Comparison of ENCODE assay signal across 9 cellular contexts in the genomic region with DNA sequence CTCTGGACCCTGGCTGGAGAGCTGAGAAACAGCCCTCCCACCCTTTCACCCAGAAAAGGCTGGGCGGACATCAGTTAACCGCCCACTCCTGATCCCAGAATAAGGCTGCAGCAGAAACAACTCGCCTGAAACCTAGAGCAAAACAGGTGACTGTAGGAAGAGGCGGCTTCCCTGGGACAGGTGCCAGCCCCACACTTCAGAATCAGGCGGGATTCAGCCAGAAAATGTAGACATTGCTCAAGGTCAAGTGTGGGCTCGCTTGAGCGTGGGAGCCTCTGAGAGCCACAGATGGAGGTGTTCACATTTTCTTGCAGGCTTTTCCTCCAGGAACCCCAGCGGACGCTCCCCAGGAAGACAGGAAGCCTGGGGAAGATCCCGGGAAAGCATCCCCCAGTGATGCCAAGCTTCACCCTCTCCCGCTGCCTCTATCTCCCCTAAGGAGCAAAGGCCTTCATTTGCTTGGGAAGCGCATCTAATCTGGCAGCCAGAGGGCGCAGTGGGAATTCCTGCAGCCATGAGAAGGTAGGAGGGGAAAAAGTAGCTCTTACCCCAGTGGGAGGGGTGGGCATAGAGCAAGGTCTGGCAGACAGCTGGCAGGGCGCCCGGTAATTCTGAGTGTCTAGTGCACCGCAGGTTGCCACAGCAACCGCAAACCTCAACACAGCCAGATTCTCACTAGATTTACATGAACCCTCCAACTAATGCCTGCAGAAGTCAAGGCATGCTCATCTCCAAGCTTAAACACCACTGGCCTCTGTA.
A peak's percentile ranks its signal among the peaks of the same experiment; 100 is the strongest.
DNase-seq lines count a peak whose midpoint lies in the region; ATAC-seq, FAIRE-seq and TF ChIP-seq lines count a peak whose summit lies in the region.
"Had no signal": no experiment of that assay in that cellular context is flagged by ENCODE, and none has a peak within 500 bp of the region (broad histone marks: within the 10 kb centered on the region; RNA-seq: fewer than 3 reads in every experiment).

No MANE protein-coding gene starts in this region.

- H3K9ac ChIP-seq in kidney (ENCODE audit: low read length in 2 of 2), result no peak overlapping the region

- ATAC-seq in HG02571 (IDR thresholded peaks at IDR 0.05; ENCODE audit: unreplicated experiment) (no peak), GM21526 (IDR thresholded peaks at IDR 0.05; ENCODE audit: low FRiP score, unreplicated experiment) (no peak)

- H3K4me1 ChIP-seq in ascending aorta, result no peaks in the 10 kb centered on the region
- H3K4me1 ChIP-seq in kidney (ENCODE audit: control insufficient read depth in 1 of 2, insufficient read depth in 1 of 2, low read depth in 1 of 2, low read length in 2 of 2), result peaks cover 0 to 7% of the 10 kb centered on the region in 2 donors
- peaks cover 0 to 9% (median 2%) of the 10 kb centered on the region in 4 donors for H3K4me1 ChIP-seq in tibial artery

- H3K27ac ChIP-seq in ascending aorta (no peak overlapping the region), kidney (ENCODE audit: low read depth in 2 of 2, low read length in 2 of 2) (no peak overlapping the region), tibial artery (no peak overlapping the region)

- H3K36me3 ChIP-seq in ascending aorta (no peaks in the 10 kb centered on the region), kidney (ENCODE audit: control insufficient read depth in 1 of 2, insufficient read depth in 2 of 2, low read length in 2 of 2) (no peaks in the 10 kb centered on the region), tibial artery (peaks cover 1 to 4% (median 3%) of the 10 kb centered on the region in 3 donors)

- H3K4me1 Mint-ChIP-seq in MCF 10A (ENCODE audit: insufficient read depth, unreplicated experiment), result no peaks in the 10 kb centered on the region

- TF ChIP-seq CTCF in MCF 10A (IDR thresholded peaks at IDR 0.05; ENCODE audit: unreplicated experiment) (no peak), ascending aorta (IDR thresholded peaks at IDR 0.05) (peak; percentile 18 to 65 (median 33)), kidney (IDR thresholded peaks at IDR 0.05; ENCODE audit: borderline replicate concordance, extremely low read depth, insufficient read depth) (peak; percentile 54), tibial artery (IDR thresholded peaks at IDR 0.05) (peak; percentile 33 to 34)

- H3K27me3 ChIP-seq in ascending aorta, result no peaks in the 10 kb centered on the region
- H3K27me3 ChIP-seq in tibial artery, result no peaks in the 10 kb centered on the region

- no peak overlapping the region for H3K27ac Mint-ChIP-seq in MCF 10A (ENCODE audit: low read depth, unreplicated experiment)

- POLR2A ChIA-PET in MCF 10A (lab: Yijun Ruan, JAX), result no interaction called here

- H3K9me3 Mint-ChIP-seq in MCF 10A (ENCODE audit: unreplicated experiment), result peaks cover 31% of the 10 kb centered on the region

- no peak overlapping the region for H3K4me3 Mint-ChIP-seq in MCF 10A (ENCODE audit: unreplicated experiment)

- CTCF ChIA-PET in MCF 10A (lab: Yijun Ruan, JAX), result interaction anchor here (0.6 kb wide), 1 partner anchor 1175 kb away, joined by 4 read pairs; no protein-coding TSS in a partner anchor

- H3K9me3 ChIP-seq in ascending aorta (no peaks in the 10 kb centered on the region), kidney (ENCODE audit: control insufficient read depth in 1 of 2, low read length in 2 of 2) (no peaks in the 10 kb centered on the region), tibial artery (no peaks in the 10 kb centered on the region)

- intact Hi-C loops in MCF 10A (cut with micrococcal nuclease) (no loop called here), ascending aorta (cut with DNase I) (loop anchor here (2.0 kb wide), 1 partner anchor 101 kb away; no protein-coding TSS in a partner anchor), kidney (cut with DNase I) (no loop called here), tibial artery (cut with DNase I; ENCODE audit: low total_unique reads) (loop anchor here (10.0 kb wide), 1 partner anchor 103 kb away; no protein-coding TSS in a partner anchor)

- in situ Hi-C loops in T47D (cut with HindIII; ENCODE audit: low pct_unique_long_range_greater_than_20kb, low sequenced_read_pairs), result no loop called here

- H3K4me3 ChIP-seq in ascending aorta, result no peak overlapping the region
- H3K4me3 ChIP-seq in kidney (ENCODE audit: low read length in 2 of 2), result no peak overlapping the region
- no peak overlapping the region for H3K4me3 ChIP-seq in tibial artery

- no TSS peak for BruUV-seq in MCF 10A (replicated peaks; lab: Mats Ljungman, UMichigan)

- H3K36me3 Mint-ChIP-seq in MCF 10A (ENCODE audit: insufficient read depth, unreplicated experiment), result no peaks in the 10 kb centered on the region

- peak; percentile 52 to 62 for DNase-seq in T47D (ENCODE audit: low read depth in 1 of 2, low spot score in 1 of 2)
- no peak for DNase-seq in MCF 10A (ENCODE audit: unreplicated experiment)
- DNase-seq in NCI-H2171 (lab: John Stamatoyannopoulos, UW), result peak; percentile 95
- no peak for DNase-seq in ascending aorta (ENCODE audit: low spot score in 2 of 2)
- DNase-seq in kidney, result peak; percentile 94
- DNase-seq in tibial artery, result no peak

- FAIRE-seq in kidney (lab: Jason Lieb, UNC), result peak; percentile 42
- FAIRE-seq: G401.6 had no signal

- no peaks in the 10 kb centered on the region for H3K27me3 Mint-ChIP-seq in MCF 10A (ENCODE audit: insufficient read depth, unreplicated experiment)

Comparison
In these comparisons a context has a peak if more than half of its experiments do, and no peak if none do; other contexts are left out.
1. DNase-seq: peak in T47D (2 of 2), NCI-H2171 (single experiment) and kidney (single experiment); none in MCF 10A (single experiment), ascending aorta (0 of 2) and tibial artery (0 of 2).
2. intact Hi-C loops: an anchor here in ascending aorta (2.0 kb wide) and tibial artery (10.0 kb wide); none called in MCF 10A and kidney.